In the genomic region with DNA sequence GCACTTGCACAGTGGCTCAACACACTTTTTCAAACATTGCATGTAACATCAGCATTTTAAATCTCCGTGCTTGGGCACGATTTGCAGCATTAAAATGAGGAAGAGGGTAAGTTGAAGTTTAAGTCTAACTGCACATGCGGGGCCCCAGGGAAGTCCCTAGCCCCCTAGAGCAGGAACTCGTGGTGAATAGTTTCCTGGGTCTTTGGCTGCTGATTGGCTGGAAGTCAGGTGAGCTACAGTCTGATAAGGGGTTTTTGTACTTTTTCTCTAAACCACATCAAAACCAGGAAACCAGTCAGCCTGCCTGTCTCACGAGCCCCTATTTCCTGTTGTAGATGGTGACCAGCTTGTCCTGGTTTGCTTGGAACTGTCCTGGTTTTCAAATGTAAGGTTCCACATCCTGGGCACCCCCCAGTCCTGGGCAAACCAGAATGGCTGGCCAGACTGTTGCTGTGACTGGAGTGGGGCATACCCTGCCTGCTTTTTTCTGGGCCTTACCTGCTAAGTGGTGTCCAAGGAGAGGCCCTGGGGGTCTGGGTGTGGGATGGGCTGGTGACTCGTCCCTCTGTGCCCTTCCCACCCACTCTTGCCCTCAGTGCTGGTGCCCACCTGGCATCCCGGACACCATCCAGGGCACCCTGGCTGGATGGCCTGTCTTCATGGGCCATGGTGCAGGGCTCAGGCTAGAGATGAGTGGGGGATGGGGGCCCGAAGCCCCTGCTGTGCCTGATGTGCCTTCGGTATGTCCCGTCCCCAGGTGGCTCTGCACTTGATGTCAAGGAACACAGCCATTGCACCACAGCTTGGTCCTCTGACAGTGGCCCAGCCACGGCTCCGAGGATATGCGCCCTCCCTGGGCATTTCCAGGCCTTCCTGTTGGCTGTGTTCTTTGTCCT, we compare ENCODE assay signal across 8 cellular contexts. TPM values are rescaled to one million over a fixed set of nuclear protein-coding genes. Genes with fewer than 3 reads are reported as not detected.
A peak's percentile ranks its signal among the peaks of the same experiment; 100 is the strongest.
DNase-seq lines count a peak whose midpoint lies in the region; ATAC-seq and TF ChIP-seq lines count a peak whose summit lies in the region.

No MANE protein-coding gene starts in this region.

- no peaks in the 10 kb centered on the region for H3K9me3 ChIP-seq in SJCRH30 (replicated peaks)
- H3K9me3 ChIP-seq in GM23248 (ENCODE audit: low read depth): no peaks in the 10 kb centered on the region

- no peaks in the 10 kb centered on the region for H3K36me3 Mint-ChIP-seq in natural killer cell

- ATAC-seq in HG02938 (IDR thresholded peaks at IDR 0.05; ENCODE audit: unreplicated experiment): peak; percentile 87
- peak; percentile 80 to 90 (median 87) for ATAC-seq in natural killer cell

- H3K36me3 ChIP-seq in SJCRH30 (no peaks in the 10 kb centered on the region), GM23248 (ENCODE audit: low read depth) (no peaks in the 10 kb centered on the region)

- H3K9me2 ChIP-seq in GM23248 (ENCODE audit: insufficient read depth): no peaks in the 10 kb centered on the region

- no peak for TF ChIP-seq CTCF in natural killer cell (IDR thresholded peaks at IDR 0.05)

- H3K27me3 ChIP-seq in SJCRH30 (no peaks in the 10 kb centered on the region), GM23248 (replicated peaks; ENCODE audit: insufficient read depth) (peaks cover 8% of the 10 kb centered on the region)

- no peaks in the 10 kb centered on the region for H3K27me3 Mint-ChIP-seq in natural killer cell (ENCODE audit: low read depth in 2 of 2)

- peaks cover 0 to 2% of the 10 kb centered on the region in 2 donors for H3K9me3 Mint-ChIP-seq in natural killer cell

- H3K4me3 Mint-ChIP-seq in natural killer cell: no peak overlapping the region

- no peaks in the 10 kb centered on the region for H3F3A ChIP-seq in GM23248 (ENCODE audit: insufficient read depth)

- H3K79me2 ChIP-seq in GM23248 (ENCODE audit: insufficient read depth): no peaks in the 10 kb centered on the region

- no peak overlapping the region for H3K27ac Mint-ChIP-seq in natural killer cell

- peak; percentile 17 for TF ChIP-seq POLR2A in GM18526 (IDR thresholded peaks at IDR 0.05; ENCODE audit: extremely low read depth, insufficient read length)

- H3K4me1 Mint-ChIP-seq in natural killer cell: peaks cover 10 to 17% of the 10 kb centered on the region in 2 donors

- peak overlapping the region; percentile 54 for H3K27ac ChIP-seq in SJCRH30
- H3K27ac ChIP-seq in GM23248: no peak overlapping the region

- no peaks in the 10 kb centered on the region for H4K20me1 ChIP-seq in GM23248 (ENCODE audit: insufficient read depth)

- WGBS in GM23248 (ENCODE audit: low coverage in 1 of 2, low lambda C conversion rate in 2 of 2, missing lambda C conversion rate in 2 of 2), 2 experiments: 49 to 58% methylated on average over 13 of the region's 13 CpGs

- peak in 1 of 2 experiments; percentile 69 for DNase-seq in SJCRH30
- peak; percentile 79 for DNase-seq in activated naive CD4-positive, alpha-beta T cell treated with Interleukin-2 at 50 U/mL for 16 hours
- DNase-seq in natural killer cell: peak; percentile 56
- DNase-seq in GM23248: no peak
- DNase-seq in C1 segment of cervical spinal cord (lab: John Stamatoyannopoulos, UW): no peak
- DNase-seq in NCI-H1417 treated with DMSO at 0.1 percent for 48 hours (lab: John Stamatoyannopoulos, UW): no peak

- H2AFZ ChIP-seq in GM23248: no peak overlapping the region

- intact Hi-C loops in natural killer cell (cut with micrococcal nuclease): no loop called here

- H3K9ac ChIP-seq in GM23248: no peak overlapping the region

- no peak overlapping the region for H3K4me2 ChIP-seq in GM23248 (ENCODE audit: unreplicated experiment)

- H3K4me1 ChIP-seq in SJCRH30: peaks cover 25% of the 10 kb centered on the region
- H3K4me1 ChIP-seq in GM23248 (ENCODE audit: insufficient read depth): no peaks in the 10 kb centered on the region

- peak overlapping the region; percentile 7 for H3K4me3 ChIP-seq in SJCRH30
- no peak overlapping the region for H3K4me3 ChIP-seq in GM23248

- in situ Hi-C loops in GM23248 (cut with MboI): no loop called here

RNA-seq across cellular contexts. Expression of a gene that starts 31.8 kb away (rescaled TPM):
- not detected in 2 replicates for total RNA-seq in SJCRH30 (2014; rRNA removed; shearing (Covaris generic))
- not detected for total RNA-seq in natural killer cell
- not detected in 2 replicates for total RNA-seq in GM23248 (2014; rRNA removed; shearing (Covaris generic))
- polyA plus RNA-seq in GM23248 (2016; fragmentation: Nextera tagmentation; extraction: Ambion mirVana): not detected in 2 replicates

RNA-seq across cellular contexts. Expression of a gene that starts 35.1 kb away (rescaled TPM):
- total RNA-seq in SJCRH30 (2014; rRNA removed; shearing (Covaris generic)): not detected in 2 replicates
- total RNA-seq in natural killer cell: not detected
- total RNA-seq in GM23248 (2014; rRNA removed; shearing (Covaris generic)): not detected in 2 replicates
- not detected in 2 replicates for polyA plus RNA-seq in GM23248 (2016; fragmentation: Nextera tagmentation; extraction: Ambion mirVana)

RNA-seq across cellular contexts. Expression of a gene that starts 59.0 kb away (rescaled TPM):
- not detected in 2 replicates for total RNA-seq in SJCRH30 (2014; rRNA removed; shearing (Covaris generic))
- not detected for total RNA-seq in natural killer cell
- not detected in 2 replicates for total RNA-seq in GM23248 (2014; rRNA removed; shearing (Covaris generic))
- not detected in 2 replicates for polyA plus RNA-seq in GM23248 (2016; fragmentation: Nextera tagmentation; extraction: Ambion mirVana)

Comparison
In these comparisons a context has a peak if more than half of its experiments do, and no peak if none do; other contexts are left out.
1. DNase-seq: peak in activated naive CD4-positive, alpha-beta T cell treated with Interleukin-2 at 50 U/mL for 16 hours (single experiment) and natural killer cell (single experiment); none in GM23248 (single experiment), C1 segment of cervical spinal cord (0 of 14) and NCI-H1417 treated with DMSO at 0.1 percent for 48 hours (single experiment).